ENCODE assay signal across 16 cellular contexts in the genomic region with DNA sequence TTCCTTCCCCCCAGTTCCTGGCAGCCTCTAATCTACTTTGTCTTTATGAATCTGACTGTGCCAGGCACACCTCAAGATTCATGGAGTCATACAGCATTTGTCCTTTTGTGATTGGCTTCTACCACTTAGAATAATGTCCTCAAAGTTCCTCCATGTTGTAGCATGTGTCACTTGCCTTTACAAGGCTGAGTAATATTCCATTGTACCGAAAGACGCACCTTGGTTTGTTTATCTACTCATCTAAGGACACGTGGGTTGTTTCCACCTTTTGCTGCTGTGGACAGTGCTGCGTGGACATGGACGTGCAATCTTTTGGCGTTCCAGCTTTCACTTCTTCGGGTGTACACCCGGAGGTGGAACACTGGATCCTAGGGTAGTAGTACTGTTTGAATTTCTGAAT. TPM values are rescaled to one million over a fixed set of nuclear protein-coding genes. Genes with fewer than 3 reads are reported as not detected.
DNase-seq lines count a peak whose midpoint lies in the region; ATAC-seq and TF ChIP-seq lines count a peak whose summit lies in the region.
"Had no signal": no experiment of that assay in that cellular context is flagged by ENCODE, and none has a peak within 500 bp of the region (broad histone marks: within the 10 kb centered on the region; RNA-seq: fewer than 3 reads in every experiment).

No MANE protein-coding gene starts in this region.

- H3K36me3 ChIP-seq in DND-41 (ENCODE audit: insufficient read depth, low read length) = peaks cover 45% of the 10 kb centered on the region
- H3K36me3 ChIP-seq in PC-3 (ENCODE audit: low read depth, low read length) = peaks cover 37% of the 10 kb centered on the region
- no peaks in the 10 kb centered on the region for H3K36me3 ChIP-seq in smooth muscle cell (ENCODE audit: low read depth)

- H3K4me2 ChIP-seq in DND-41 (ENCODE audit: insufficient read depth, low read length) (no peak overlapping the region), PC-3 (ENCODE audit: low read length) (no peak overlapping the region), smooth muscle cell (no peak overlapping the region)

- intact Hi-C loops in PC-3 (cut with micrococcal nuclease) = no loop called here

- H3K4me1 ChIP-seq in DND-41 (ENCODE audit: insufficient read depth, low read length) (no peaks in the 10 kb centered on the region), PC-3 (ENCODE audit: insufficient read depth, low read length) (no peaks in the 10 kb centered on the region), smooth muscle cell (ENCODE audit: low read depth) (no peaks in the 10 kb centered on the region)

- H3F3A ChIP-seq in PC-3 (ENCODE audit: low read length, unreplicated experiment) (no peaks in the 10 kb centered on the region), smooth muscle cell (ENCODE audit: low read depth) (no peaks in the 10 kb centered on the region)

- H3K9ac ChIP-seq in DND-41 (ENCODE audit: low read depth, low read length) = no peak overlapping the region
- no peak overlapping the region for H3K9ac ChIP-seq in PC-3 (ENCODE audit: low read length)
- no peak overlapping the region for H3K9ac ChIP-seq in smooth muscle cell (ENCODE audit: low read depth)

- H3K27ac ChIP-seq in DND-41 (ENCODE audit: low read length) = no peak overlapping the region
- H3K27ac ChIP-seq in PC-3 (ENCODE audit: low read length) = no peak overlapping the region
- peak overlapping the region; percentile 84 for H3K27ac ChIP-seq in epithelial cell of prostate
- peak overlapping the region; percentile 35 for H3K27ac ChIP-seq in smooth muscle cell (ENCODE audit: low read depth)

- DNase-seq in DND-41 (no peak), PC-3 (no peak), epithelial cell of prostate (ENCODE audit: low read depth, low spot score) (no peak), smooth muscle cell (lab: John Stamatoyannopoulos, UW; ENCODE audit: unreplicated experiment) (no peak), putamen (ENCODE audit: low spot score) (no peak), DMS153 treated with DMSO at 0.1 percent for 48 hours (lab: John Stamatoyannopoulos, UW; ENCODE audit: unreplicated experiment) (no peak), NOMO-1 treated with dmso at 0.1 percent for 144 hours (lab: John Stamatoyannopoulos, UW; ENCODE audit: unreplicated experiment) (no peak)
- no peak for DNase-seq in activated CD8-positive, alpha-beta memory T cell treated with anti-CD3 and anti-CD28 coated beads, Interleukin-2, amount 10 ng/mL, durations not matched to agents 7 days and 5 days
- DNase-seq: CD4-positive, alpha-beta memory T cell; HCEC 1CT; IMR-90; NCI-H1105 treated with DMSO at 0.1 percent for 48 hours; NCI-H187; NCI-H446; NCI-H69 had no signal

- H3K4me1 Mint-ChIP-seq in activated CD8-positive, alpha-beta memory T cell treated with anti-CD3 and anti-CD28 coated beads, Interleukin-2, amount 10 ng/mL, durations not matched to agents 7 days and 5 days = no peaks in the 10 kb centered on the region

- ATAC-seq in DND-41 (ENCODE audit: insufficient read depth, low read depth) (0 out of 3 replicates have a peak, but pooled peaks have one; percentile 6), PC-3 (no peak; the same call in 1 of the 2 replicates)
- ATAC-seq in activated CD8-positive, alpha-beta memory T cell treated with anti-CD3 and anti-CD28 coated beads, Interleukin-2, amount 10 ng/mL, durations not matched to agents 7 days and 5 days = no peak
- ATAC-seq: Right ventricle myocardium inferior had no signal

- H4K20me1 ChIP-seq in DND-41 (ENCODE audit: insufficient read depth, low read length) (peaks cover 7% of the 10 kb centered on the region), PC-3 (ENCODE audit: low read length) (no peaks in the 10 kb centered on the region), smooth muscle cell (ENCODE audit: low read depth) (no peaks in the 10 kb centered on the region)

- H3K79me2 ChIP-seq in DND-41 (ENCODE audit: insufficient read depth, low read length) (no peaks in the 10 kb centered on the region), PC-3 (ENCODE audit: low read length) (no peaks in the 10 kb centered on the region), smooth muscle cell (ENCODE audit: low read depth) (no peaks in the 10 kb centered on the region)

- BruUV-seq in PC-3 (replicated peaks; lab: Mats Ljungman, UMichigan) = TSS peak; percentile 10

- H3K4me3 ChIP-seq in DND-41 (ENCODE audit: low read depth in 1 of 2, low read length in 2 of 2) (no peak overlapping the region), PC-3 (ENCODE audit: low read length) (no peak overlapping the region), smooth muscle cell (no peak overlapping the region)

- no peaks in the 10 kb centered on the region for H3K27me3 Mint-ChIP-seq in activated CD8-positive, alpha-beta memory T cell treated with anti-CD3 and anti-CD28 coated beads, Interleukin-2, amount 10 ng/mL, durations not matched to agents 7 days and 5 days
- H3K27me3 Mint-ChIP-seq: CD4-positive, alpha-beta memory T cell had no signal

- no peaks in the 10 kb centered on the region for H3K9me2 ChIP-seq in PC-3 (replicated peaks; ENCODE audit: low read length)

- no peaks in the 10 kb centered on the region for H3K27me3 ChIP-seq in DND-41 (ENCODE audit: insufficient read depth, low read length, poor library complexity)
- no peaks in the 10 kb centered on the region for H3K27me3 ChIP-seq in PC-3 (ENCODE audit: low read length)
- no peaks in the 10 kb centered on the region for H3K27me3 ChIP-seq in smooth muscle cell (ENCODE audit: low read depth)

- no peak overlapping the region for H3K27ac Mint-ChIP-seq in activated CD8-positive, alpha-beta memory T cell treated with anti-CD3 and anti-CD28 coated beads, Interleukin-2, amount 10 ng/mL, durations not matched to agents 7 days and 5 days

- TF ChIP-seq CTCF in DND-41 (IDR thresholded peaks at IDR 0.05; ENCODE audit: borderline replicate concordance, extremely low read depth, low read length, poor library complexity, severe bottlenecking) = no peak
- TF ChIP-seq CTCF in PC-3 (conservative IDR thresholded peaks at IDR 0.05; ENCODE audit: low read depth, low read length) = no peak
- TF ChIP-seq CTCF in smooth muscle cell (IDR thresholded peaks at IDR 0.05; ENCODE audit: borderline replicate concordance, insufficient read depth, poor library complexity, severe bottlenecking) = no peak

- CTCF ChIA-PET in PC-3 (lab: Charles Lee) = no interaction called here
- CTCF ChIA-PET in activated CD8-positive, alpha-beta memory T cell treated with anti-CD3 and anti-CD28 coated beads, Interleukin-2, amount 10 ng/mL, durations not matched to agents 7 days and 5 days (lab: Charles Lee) = no interaction called here

- H3K36me3 Mint-ChIP-seq in activated CD8-positive, alpha-beta memory T cell treated with anti-CD3 and anti-CD28 coated beads, Interleukin-2, amount 10 ng/mL, durations not matched to agents 7 days and 5 days = peaks cover 12% of the 10 kb centered on the region

- 98% methylated on average over 8 of the region's 8 CpGs for WGBS in smooth muscle cell (ENCODE audit: low lambda C conversion rate)

- H3K4me3 Mint-ChIP-seq in activated CD8-positive, alpha-beta memory T cell treated with anti-CD3 and anti-CD28 coated beads, Interleukin-2, amount 10 ng/mL, durations not matched to agents 7 days and 5 days = no peak overlapping the region
- H3K4me3 Mint-ChIP-seq: CD4-positive, alpha-beta memory T cell had no signal

- POLR2A ChIA-PET in PC-3 (lab: Charles Lee; ENCODE audit: unreplicated experiment) = interaction anchor here (0.6 kb wide), 1 partner anchor 9 kb away, joined by 3 read pairs; no protein-coding TSS in a partner anchor

- no peak overlapping the region for H2AFZ ChIP-seq in DND-41 (ENCODE audit: low read depth, low read length)
- no peak overlapping the region for H2AFZ ChIP-seq in PC-3 (ENCODE audit: low read length)
- no peak overlapping the region for H2AFZ ChIP-seq in smooth muscle cell (ENCODE audit: low read depth)

- no peaks in the 10 kb centered on the region for H3K9me3 Mint-ChIP-seq in activated CD8-positive, alpha-beta memory T cell treated with anti-CD3 and anti-CD28 coated beads, Interleukin-2, amount 10 ng/mL, durations not matched to agents 7 days and 5 days (ENCODE audit: low read depth)
- H3K9me3 Mint-ChIP-seq: CD4-positive, alpha-beta memory T cell had no signal

- H3K9me3 ChIP-seq in DND-41 (ENCODE audit: insufficient read depth, low read length, severe bottlenecking) (no peaks in the 10 kb centered on the region), PC-3 (ENCODE audit: low read length) (no peaks in the 10 kb centered on the region), smooth muscle cell (replicated peaks; ENCODE audit: low read depth) (no peaks in the 10 kb centered on the region)

RNA-seq across cellular contexts. Expression of gene ANAPC7, which starts 33.5 kb away (rescaled TPM):
- total RNA-seq in PC-3 (2014; rRNA removed) (80.5 and 112 TPM in 2 replicates), smooth muscle cell (24.6 and 36.8 TPM in 2 replicates)
- 22.1 and 27.8 TPM in 2 replicates for polyA plus RNA-seq in smooth muscle cell
- 10 to 100 TPM; 55.3 to 74.9 TPM for total RNA-seq in activated CD8-positive, alpha-beta memory T cell treated with anti-CD3 and anti-CD28 coated beads, Interleukin-2, amount 10 ng/mL, durations not matched to agents 7 days and 5 days

Comparison
In these comparisons a context has a peak if more than half of its experiments do, and no peak if none do; other contexts are left out.
1. H3K27ac ChIP-seq: peak in epithelial cell of prostate (single experiment) and smooth muscle cell (single experiment); none in DND-41 (single experiment) and PC-3 (single experiment).